In the genomic region with DNA sequence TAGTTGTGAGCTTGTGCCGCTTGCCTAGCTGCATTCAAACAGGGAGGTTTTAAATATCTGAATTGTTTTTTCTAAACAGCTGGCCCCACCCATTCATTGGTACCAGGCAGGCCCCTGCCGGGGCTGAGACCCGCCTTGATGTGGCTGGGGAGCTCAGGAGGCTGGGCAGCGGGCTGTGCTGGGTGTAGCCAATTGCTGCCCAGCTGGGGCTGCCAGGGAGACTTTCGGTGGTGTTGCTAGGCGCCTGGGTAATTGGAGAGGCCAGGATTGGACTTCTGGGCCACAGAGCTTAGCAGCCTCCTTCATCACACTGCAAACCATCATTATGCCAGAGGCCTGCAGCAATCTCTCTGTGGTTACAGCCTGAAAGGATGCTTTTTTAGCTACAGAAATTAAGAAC, we compare ENCODE assay signal across 14 cellular contexts. TPM values are rescaled to one million over a fixed set of nuclear protein-coding genes. Genes with fewer than 3 reads are reported as not detected.
DNase-seq lines count a peak whose midpoint lies in the region; ATAC-seq and TF ChIP-seq lines count a peak whose summit lies in the region.
"Had no signal": no experiment of that assay in that cellular context is flagged by ENCODE, and none has a peak within 500 bp of the region (broad histone marks: within the 10 kb centered on the region; RNA-seq: fewer than 3 reads in every experiment).

No MANE protein-coding gene starts in this region.

- no peaks in the 10 kb centered on the region for H3K9me3 ChIP-seq in gastroesophageal sphincter
- H3K9me3 ChIP-seq: right lobe of liver had no signal

- no peak for ATAC-seq in HG02973 (IDR thresholded peaks at IDR 0.05; ENCODE audit: unreplicated experiment)
- ATAC-seq in GM18520 (IDR thresholded peaks at IDR 0.05; ENCODE audit: unreplicated experiment), result no peak
- no peak for ATAC-seq in gastroesophageal sphincter
- ATAC-seq: right lobe of liver had no signal

- no peak overlapping the region for H3K27ac ChIP-seq in gastroesophageal sphincter
- H3K27ac ChIP-seq: right lobe of liver had no signal

- TF ChIP-seq CTCF in gastroesophageal sphincter (IDR thresholded peaks at IDR 0.05), result no peak

- no peaks in the 10 kb centered on the region for H3K27me3 ChIP-seq in gastroesophageal sphincter
- H3K27me3 ChIP-seq: right lobe of liver had no signal

- no peak for TF ChIP-seq POLR2A in gastroesophageal sphincter (IDR thresholded peaks at IDR 0.05)

- no CpG with 5 or more reads among the region's 6 CpGs for WGBS in gastroesophageal sphincter (ENCODE audit: low coverage in 1 of 2), 2 donors

- in situ Hi-C loops in SK-MEL-5 (cut with HindIII; ENCODE audit: low pct_unique_long_range_greater_than_20kb, low sequenced_read_pairs), result no loop called here

- no peak for TF ChIP-seq EP300 in gastroesophageal sphincter (IDR thresholded peaks at IDR 0.05)

- no peaks in the 10 kb centered on the region for H3K36me3 ChIP-seq in gastroesophageal sphincter
- H3K36me3 ChIP-seq: right lobe of liver had no signal

- no peaks in the 10 kb centered on the region for H3K4me1 ChIP-seq in gastroesophageal sphincter
- H3K4me1 ChIP-seq: right lobe of liver had no signal

- peak; percentile 1 for DNase-seq in activated CD4-positive, alpha-beta T cell treated with anti-CD3 and anti-CD28 coated beads, Interleukin-2, amount 50 U/mL, for 1 hour
- no peak for DNase-seq in activated CD4-positive, alpha-beta T cell treated with anti-CD3 and anti-CD28 coated beads, Interleukin-2, amount 50 U/mL, for 4 hours
- DNase-seq in SK-MEL-5 (ENCODE audit: low read depth, low spot score), result peak; percentile 18
- DNase-seq in hippocampal formation (lab: John Stamatoyannopoulos, UW), result peak; percentile 88 to 91
- peak; percentile 91 for DNase-seq in superior temporal gyrus (ENCODE audit: extremely low spot score)
- DNase-seq: foreskin melanocyte, GOT3, MM.1S, right lobe of liver had no signal

- H3K4me3 ChIP-seq in gastroesophageal sphincter, result no peak overlapping the region
- H3K4me3 ChIP-seq: right lobe of liver had no signal

RNA-seq across cellular contexts. Expression of gene RHBDL2, which starts 12.2 kb away (rescaled TPM):
- not detected in 2 replicates for total RNA-seq in SK-MEL-5 (2014; rRNA removed; shearing (Covaris generic))
- 0.06 TPM in 1 of 2 replicates, not detected in the other for polyA plus RNA-seq in SK-MEL-5 (2015; cell fraction: cytosol; rRNA removed)
- polyA plus RNA-seq in SK-MEL-5 (2015; cell fraction: nucleus; rRNA removed), result not detected in 2 replicates
- 1 to 10 TPM in 1 of 4 donors, under 1 TPM in 2, not detected in 1; 0.30 to 1.2 (median 0.94) TPM for total RNA-seq in gastroesophageal sphincter
- total RNA-seq: activated T-helper 1 cell treated with anti-CD3 and anti-CD28 coated beads, Interleukin-12 subunit alpha, Interleukin-12 subunit beta, Interleukin-2, Interleukin-4 antibody, amounts not matched to agents 30 ng/mL and 10 ng/mL and 1 ng/mL, durations not matched to agents 14 hours and 24 hours and 36 hours had no signal

RNA-seq across cellular contexts. Expression of gene GJA9, which starts 48.1 kb away (rescaled TPM):
- total RNA-seq in SK-MEL-5 (2014; rRNA removed; shearing (Covaris generic)), result not detected in 2 replicates
- polyA plus RNA-seq in SK-MEL-5 (2015; cell fraction: cytosol; rRNA removed), result not detected in 2 replicates
- not detected in 2 replicates for polyA plus RNA-seq in SK-MEL-5 (2015; cell fraction: nucleus; rRNA removed)
- not detected for total RNA-seq in gastroesophageal sphincter
- total RNA-seq: activated T-helper 1 cell treated with anti-CD3 and anti-CD28 coated beads, Interleukin-12 subunit alpha, Interleukin-12 subunit beta, Interleukin-2, Interleukin-4 antibody, amounts not matched to agents 30 ng/mL and 10 ng/mL and 1 ng/mL, durations not matched to agents 14 hours and 24 hours and 36 hours; right lobe of liver had no signal
- polyA plus RNA-seq: AG04450 had no signal

RNA-seq across cellular contexts. Expression of gene MYCBP, which starts 56.3 kb away (rescaled TPM):
- 13.3 and 18.0 TPM in 2 replicates for total RNA-seq in SK-MEL-5 (2014; rRNA removed; shearing (Covaris generic))
- 11.0 and 13.6 TPM in 2 replicates for polyA plus RNA-seq in SK-MEL-5 (2015; cell fraction: cytosol; rRNA removed)
- polyA plus RNA-seq in SK-MEL-5 (2015; cell fraction: nucleus; rRNA removed), result 6.9 and 10.1 TPM in 2 replicates
- total RNA-seq in gastroesophageal sphincter, result 10 to 100 TPM; 19.3 to 25.8 (median 21.5) TPM

Comparison
In these comparisons a context has a peak if more than half of its experiments do, and no peak if none do; other contexts are left out.
1. DNase-seq: peak in activated CD4-positive, alpha-beta T cell treated with anti-CD3 and anti-CD28 coated beads, Interleukin-2, amount 50 U/mL, for 1 hour (single experiment), SK-MEL-5 (single experiment), hippocampal formation (2 of 2) and superior temporal gyrus (single experiment); none in activated CD4-positive, alpha-beta T cell treated with anti-CD3 and anti-CD28 coated beads, Interleukin-2, amount 50 U/mL, for 4 hours (0 of 2).